In the genomic region with DNA sequence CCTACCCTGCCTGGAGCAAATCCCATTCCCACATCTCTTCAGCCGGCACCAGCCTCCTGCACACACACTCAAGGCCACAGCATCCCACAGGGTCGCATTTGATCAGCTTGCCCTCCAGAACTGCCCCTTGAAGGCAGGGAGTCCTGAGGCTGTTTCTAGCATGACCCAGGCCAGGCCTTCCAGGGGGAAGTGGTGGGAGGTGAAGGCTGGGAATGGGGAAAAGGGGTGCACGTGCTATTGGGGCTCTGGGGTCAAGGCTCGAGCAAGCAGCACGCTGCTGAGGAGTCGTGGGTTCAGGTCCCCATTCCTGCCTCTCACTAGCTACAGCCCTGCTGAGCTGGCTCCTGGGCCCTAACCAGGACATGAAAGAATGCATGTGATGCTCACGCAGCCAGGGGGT, we compare ENCODE assay signal across 1 cellular context.
A peak's percentile ranks its signal among the peaks of the same experiment; 100 is the strongest.
TF ChIP-seq lines count a peak whose summit lies in the region.

No MANE protein-coding gene starts in this region.

TF ChIP-seq in K562, 482 proteins besides CTCF, POLR2A, EP300 and RAD21:
- TF ChIP-seq SIRT6 (IDR thresholded peaks at IDR 0.05; ENCODE audit: low read depth, low read length) (no peak), POLR2B (IDR thresholded peaks at IDR 0.05; ENCODE audit: low read depth, partially characterized antibody) (peak; percentile 18), ZNF134 (CRISPR knock-in tag; conservative IDR thresholded peaks at IDR 0.05) (no peak), IFI16 (CRISPR knock-in tag; IDR thresholded peaks at IDR 0.05) (no peak), ZNF583 (CRISPR knock-in tag; IDR thresholded peaks at IDR 0.05) (no peak), NFXL1 (CRISPR knock-in tag; IDR thresholded peaks at IDR 0.05) (no peak), POLR2AphosphoS2 (IDR thresholded peaks at IDR 0.05; ENCODE audit: low read length) (0 out of 2 replicates have a peak, but pooled peaks have one; percentile 37), SUPT5H (IDR thresholded peaks at IDR 0.05) (0 out of 2 replicates have a peak, but pooled peaks have one; percentile 33), CEBPG (CRISPR knock-in tag; IDR thresholded peaks at IDR 0.05) (no peak), CEBPG (tag; conservative IDR thresholded peaks at IDR 0.05 in 1 of 2, IDR thresholded peaks at IDR 0.05 in 1 of 2) (no peak), POLR2G (IDR thresholded peaks at IDR 0.05; ENCODE audit: low read depth, low read length) (0 out of 2 replicates have a peak, but pooled peaks have one; percentile 25), SREBF1 (IDR thresholded peaks at IDR 0.05; ENCODE audit: borderline replicate concordance, low read depth, low read length) (no peak)
- TF ChIP-seq, protein P1, sequence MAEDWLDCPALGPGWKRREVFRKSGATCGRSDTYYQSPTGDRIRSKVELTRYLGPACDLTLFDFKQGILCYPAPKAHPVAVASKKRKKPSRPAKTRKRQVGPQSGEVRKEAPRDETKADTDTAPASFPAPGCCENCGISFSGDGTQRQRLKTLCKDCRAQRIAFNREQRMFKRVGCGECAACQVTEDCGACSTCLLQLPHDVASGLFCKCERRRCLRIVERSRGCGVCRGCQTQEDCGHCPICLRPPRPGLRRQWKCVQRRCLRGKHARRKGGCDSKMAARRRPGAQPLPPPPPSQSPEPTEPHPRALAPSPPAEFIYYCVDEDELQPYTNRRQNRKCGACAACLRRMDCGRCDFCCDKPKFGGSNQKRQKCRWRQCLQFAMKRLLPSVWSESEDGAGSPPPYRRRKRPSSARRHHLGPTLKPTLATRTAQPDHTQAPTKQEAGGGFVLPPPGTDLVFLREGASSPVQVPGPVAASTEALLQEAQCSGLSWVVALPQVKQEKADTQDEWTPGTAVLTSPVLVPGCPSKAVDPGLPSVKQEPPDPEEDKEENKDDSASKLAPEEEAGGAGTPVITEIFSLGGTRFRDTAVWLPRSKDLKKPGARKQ (CRISPR knock-in tag; IDR thresholded peaks at IDR 0.05): no peak
